In genomic region chr16:4225075-4225474, GRCh38 we compare ENCODE assay signal across 25 cellular contexts. TPM values are rescaled to one million over a fixed set of nuclear protein-coding genes. Genes with fewer than 3 reads are reported as not detected.
"Had no signal": no experiment of that assay in that cellular context is flagged by ENCODE, and none has a peak within 500 bp of the region (broad histone marks: within the 10 kb centered on the region; RNA-seq: fewer than 3 reads in every experiment).

No MANE protein-coding gene starts in this region.

- H3K9me3 ChIP-seq: neutrophil, pancreas, prostate gland, right lobe of liver, sigmoid colon, stomach, thoracic aorta, thyroid gland, tibial nerve, upper lobe of left lung had no signal

- H3K4me3 ChIP-seq: pancreas, prostate gland, right lobe of liver, sigmoid colon, stomach, thoracic aorta, thyroid gland, tibial nerve, upper lobe of left lung had no signal

- ATAC-seq: naive thymus-derived CD8-positive, alpha-beta T cell; natural killer cell treated with Interleukin-12 subunit alpha and Interleukin-12 subunit beta and Interleukin-15 and Interleukin-18, amount 100 ng/mL, for 72 hours; pancreas; right lobe of liver; stimulated activated effector memory CD8-positive, alpha-beta T cell treated with anti-CD3 and anti-CD28 coated beads, Interleukin-12 subunit alpha, Interleukin-12 subunit beta, amount 100 ng/mL, for 72 hours; stimulated activated naive B cell treated with anti-CD40 and anti-IgM and Interleukin-4, amounts not matched to agents 10 μg/mL and 1 μg/mL and 100 μg/mL, for 72 hours had no signal

- H3K27me3 ChIP-seq: neutrophil, pancreas, right lobe of liver, sigmoid colon, stomach, thyroid gland, tibial nerve, upper lobe of left lung had no signal

- H3K27ac ChIP-seq: neutrophil, pancreas, prostate gland, right lobe of liver, sigmoid colon, stomach, thoracic aorta, thyroid gland, tibial nerve, upper lobe of left lung had no signal

- H3K36me3 ChIP-seq: neutrophil, pancreas, prostate gland, right lobe of liver, sigmoid colon, stomach, thoracic aorta, thyroid gland, tibial nerve, upper lobe of left lung had no signal

- H3K4me1 ChIP-seq: pancreas, prostate gland, right lobe of liver, sigmoid colon, stomach, thyroid gland, tibial nerve, upper lobe of left lung had no signal

- DNase-seq: naive B cell; naive thymus-derived CD8-positive, alpha-beta T cell; nephron progenitor cell; nucleus accumbens; pancreas; right lobe of liver; sigmoid colon; small intestine; stimulated activated CD4-positive, alpha-beta T cell treated with anti-CD3 and anti-CD28 coated beads, Interleukin-15, amount 100 ng/mL, for 24 hours; stimulated activated CD4-positive, alpha-beta T cell treated with anti-CD3 and anti-CD28 coated beads, Interleukin-2, amount 100 ng/mL, for 24 hours; stimulated activated CD4-positive, alpha-beta T cell treated with anti-CD3 and anti-CD28 coated beads, Interleukin-2, amount 100 ng/mL, for 48 hours; stimulated activated CD4-positive, alpha-beta T cell treated with anti-CD3 and anti-CD28 coated beads, Interleukin-4, amount 100 ng/mL, for 24 hours; stimulated activated naive B cell treated with anti-CD40 and anti-IgM and Interleukin-4, amounts not matched to agents 10 μg/mL and 1 μg/mL and 100 μg/mL, for 72 hours; stimulated activated naive CD4-positive, alpha-beta T cell treated with Interleukin-2 at 50 U/mL for 16 hours; stomach; thyroid gland; trophoblast cell; upper lobe of left lung had no signal

RNA-seq across cellular contexts. Expression of gene SRL, which starts 16.8 kb away (rescaled TPM):
- total RNA-seq: naive thymus-derived CD8-positive, alpha-beta T cell; natural killer cell treated with Interleukin-12 subunit alpha and Interleukin-12 subunit beta and Interleukin-15 and Interleukin-18, amount 100 ng/mL, for 72 hours; osteocyte had no signal
- polyA plus RNA-seq: naive thymus-derived CD8-positive, alpha-beta T cell had no signal
